ENCODE assay signal across 16 cellular contexts in genomic region chr5:130708744-130709143, GRCh38.
"Had no signal": no experiment of that assay in that cellular context is flagged by ENCODE, and none has a peak within 500 bp of the region (broad histone marks: within the 10 kb centered on the region; RNA-seq: fewer than 3 reads in every experiment).

No MANE protein-coding gene starts in this region.

- H3K4me3 ChIP-seq: dorsolateral prefrontal cortex, thyroid gland had no signal

- H3K27ac Mint-ChIP-seq: activated CD8-positive, alpha-beta T cell treated with anti-CD3 and anti-CD28 coated beads for 36 hours; activated naive CD4-positive, alpha-beta T cell treated with anti-CD3 and anti-CD28 coated beads for 36 hours; activated T-helper 2 cell treated with anti-CD3 and anti-CD28 coated beads, Interferon-gamma antibody, Interleukin-2, Interleukin-4, amounts not matched to agents 10 μg/mL and 5 μg/mL and 100 μg/mL, durations not matched to agents 14 hours and 24 hours and 36 hours; endodermal cell; natural killer cell treated with Interleukin-12 subunit alpha and Interleukin-12 subunit beta and Interleukin-15 and Interleukin-18, amount 100 ng/mL, for 72 hours; stimulated activated naive B cell treated with anti-CD40 and anti-IgM and Interleukin-4, amounts not matched to agents 10 μg/mL and 1 μg/mL and 100 μg/mL, for 72 hours; T-helper 2 cell treated with Interferon-gamma antibody and Interleukin-4, amounts not matched to agents 5 μg/mL and 100 μg/mL, for 36 hours had no signal

- H3K27ac ChIP-seq: dorsolateral prefrontal cortex, thyroid gland had no signal

- H3K36me3 Mint-ChIP-seq: natural killer cell treated with Interleukin-12 subunit alpha and Interleukin-12 subunit beta and Interleukin-15 and Interleukin-18, amount 100 ng/mL, for 72 hours; stimulated activated naive B cell treated with anti-CD40 and anti-IgM and Interleukin-4, amounts not matched to agents 10 μg/mL and 1 μg/mL and 100 μg/mL, for 72 hours had no signal

- DNase-seq: activated CD4-positive, alpha-beta T cell treated with anti-CD3 and anti-CD28 coated beads for 48 hours; activated CD4-positive, CD25-positive, alpha-beta regulatory T cell; activated CD8-positive, alpha-beta T cell treated with anti-CD3 and anti-CD28 coated beads for 36 hours; activated naive CD4-positive, alpha-beta T cell treated with anti-CD3 and anti-CD28 coated beads for 36 hours; activated T-cell treated with anti-CD3 and anti-CD28 coated beads, Interleukin-2, amount 50 U/mL, for 1 hour; anterior cingulate cortex; dorsolateral prefrontal cortex; endodermal cell; erythroblast; posterior cingulate gyrus; retina; stimulated activated naive B cell treated with anti-CD40 and anti-IgM and Interleukin-4, amounts not matched to agents 10 μg/mL and 1 μg/mL and 100 μg/mL, for 72 hours; thyroid gland had no signal

- H3K27me3 Mint-ChIP-seq: stimulated activated naive B cell treated with anti-CD40 and anti-IgM and Interleukin-4, amounts not matched to agents 10 μg/mL and 1 μg/mL and 100 μg/mL, for 72 hours had no signal

- ATAC-seq: activated CD8-positive, alpha-beta T cell treated with anti-CD3 and anti-CD28 coated beads for 36 hours; natural killer cell treated with Interleukin-12 subunit alpha and Interleukin-12 subunit beta and Interleukin-15 and Interleukin-18, amount 100 ng/mL, for 72 hours; stimulated activated naive B cell treated with anti-CD40 and anti-IgM and Interleukin-4, amounts not matched to agents 10 μg/mL and 1 μg/mL and 100 μg/mL, for 72 hours had no signal

- H3K36me3 ChIP-seq: thyroid gland had no signal

- H3K4me1 Mint-ChIP-seq: stimulated activated naive B cell treated with anti-CD40 and anti-IgM and Interleukin-4, amounts not matched to agents 10 μg/mL and 1 μg/mL and 100 μg/mL, for 72 hours had no signal

- H3K4me3 Mint-ChIP-seq: activated CD8-positive, alpha-beta T cell treated with anti-CD3 and anti-CD28 coated beads for 36 hours; activated naive CD4-positive, alpha-beta T cell treated with anti-CD3 and anti-CD28 coated beads for 36 hours; endodermal cell; natural killer cell treated with Interleukin-12 subunit alpha and Interleukin-12 subunit beta and Interleukin-15 and Interleukin-18, amount 100 ng/mL, for 72 hours; stimulated activated naive B cell treated with anti-CD40 and anti-IgM and Interleukin-4, amounts not matched to agents 10 μg/mL and 1 μg/mL and 100 μg/mL, for 72 hours; T-helper 2 cell treated with Interferon-gamma antibody and Interleukin-4, amounts not matched to agents 5 μg/mL and 100 μg/mL, for 36 hours had no signal

- H3K9me3 Mint-ChIP-seq: activated CD8-positive, alpha-beta T cell treated with anti-CD3 and anti-CD28 coated beads for 36 hours; activated naive CD4-positive, alpha-beta T cell treated with anti-CD3 and anti-CD28 coated beads for 36 hours; activated T-helper 2 cell treated with anti-CD3 and anti-CD28 coated beads, Interferon-gamma antibody, Interleukin-2, Interleukin-4, amounts not matched to agents 10 μg/mL and 5 μg/mL and 100 μg/mL, durations not matched to agents 14 hours and 24 hours and 36 hours; natural killer cell treated with Interleukin-12 subunit alpha and Interleukin-12 subunit beta and Interleukin-15 and Interleukin-18, amount 100 ng/mL, for 72 hours; stimulated activated naive B cell treated with anti-CD40 and anti-IgM and Interleukin-4, amounts not matched to agents 10 μg/mL and 1 μg/mL and 100 μg/mL, for 72 hours; T-helper 2 cell treated with Interferon-gamma antibody and Interleukin-4, amounts not matched to agents 5 μg/mL and 100 μg/mL, for 36 hours had no signal

- H3K27me3 ChIP-seq: dorsolateral prefrontal cortex, thyroid gland had no signal
